8 cellular contexts compared by ENCODE assay signal in the genomic region with DNA sequence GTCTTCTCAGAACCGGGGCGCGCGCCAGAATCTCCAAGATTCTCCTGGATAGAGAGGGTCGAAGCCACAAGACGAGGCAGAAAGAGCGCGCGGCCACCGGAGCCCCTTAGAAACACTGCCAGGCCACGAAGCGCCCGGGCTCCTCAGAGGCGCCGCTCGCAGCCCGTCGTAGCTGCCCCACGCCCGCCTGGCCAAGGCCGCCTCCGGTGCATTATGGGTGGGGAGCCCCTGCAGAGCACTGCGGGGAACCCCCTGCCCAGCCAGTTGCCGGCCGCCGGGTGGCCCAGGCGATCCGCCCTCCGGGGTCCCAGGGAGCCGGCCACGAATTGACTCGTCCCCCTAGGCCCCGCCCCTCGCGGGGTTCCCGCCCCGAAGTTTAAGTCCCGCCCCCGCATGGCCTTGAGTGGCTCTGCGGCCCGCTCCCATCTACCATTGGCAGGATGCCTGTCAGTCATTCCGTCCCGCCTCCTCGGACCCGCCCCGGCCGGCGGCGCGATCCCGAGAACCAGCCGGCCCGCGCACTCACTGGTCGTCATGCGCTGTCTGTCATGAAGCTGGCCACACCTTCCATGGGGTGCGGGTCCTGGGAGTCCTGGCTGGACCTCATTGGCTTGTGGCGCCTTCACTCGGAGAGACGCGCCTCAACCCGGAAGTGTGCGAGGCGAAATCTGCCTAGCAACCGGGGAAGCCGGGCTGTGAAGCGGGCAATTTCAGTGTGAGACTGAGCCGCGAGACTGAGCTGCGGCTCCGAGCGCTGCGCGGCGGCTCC. TPM values are rescaled to one million over a fixed set of nuclear protein-coding genes. Genes with fewer than 3 reads are reported as not detected.
DNase-seq lines count a peak whose midpoint lies in the region; ATAC-seq and TF ChIP-seq lines count a peak whose summit lies in the region.

No MANE protein-coding gene starts in this region.

- TF ChIP-seq EP300 in neural cell (conservative IDR thresholded peaks at IDR 0.05; ENCODE audit: poor library complexity, severe bottlenecking) = peak; percentile 86

- H3K4me3 Mint-ChIP-seq in stimulated activated naive CD8-positive, alpha-beta T cell treated with anti-CD3 and anti-CD28 coated beads, Interleukin-15, amount 100 ng/mL, for 72 hours = peak overlapping the region; percentile 82 to 84

- H4K20me1 ChIP-seq in MM.1S (ENCODE audit: insufficient read depth, low read length) = no peaks in the 10 kb centered on the region
- no peaks in the 10 kb centered on the region for H4K20me1 ChIP-seq in neural cell (ENCODE audit: insufficient read depth)

- H3K9me2 ChIP-seq in MM.1S (replicated peaks; ENCODE audit: insufficient read depth, low read length) (no peaks in the 10 kb centered on the region), neural cell (ENCODE audit: insufficient read depth, low read length) (no peaks in the 10 kb centered on the region)

- H3K27ac Mint-ChIP-seq in stimulated activated naive CD8-positive, alpha-beta T cell treated with anti-CD3 and anti-CD28 coated beads, Interleukin-15, amount 100 ng/mL, for 72 hours = peak overlapping the region; percentile 91 to 93

- H2AFZ ChIP-seq in MM.1S (ENCODE audit: low read length) = peak overlapping the region; percentile 95
- peak overlapping the region; percentile 80 for H2AFZ ChIP-seq in neural cell (ENCODE audit: low read depth, low read length)

- H3K27me3 ChIP-seq in MM.1S (replicated peaks; ENCODE audit: insufficient read depth, low read length) (no peaks in the 10 kb centered on the region), neural cell (ENCODE audit: insufficient read depth, low read depth, low read length) (no peaks in the 10 kb centered on the region)

- H3K4me2 ChIP-seq in MM.1S (ENCODE audit: low read depth, low read length) (peak overlapping the region; percentile 97), neural cell (ENCODE audit: low read length) (peak overlapping the region; percentile 42)

- no peaks in the 10 kb centered on the region for H3K9me3 ChIP-seq in MM.1S (replicated peaks; ENCODE audit: insufficient read depth, low read length)
- no peaks in the 10 kb centered on the region for H3K9me3 ChIP-seq in neural cell (ENCODE audit: low read length)

- H3K9ac ChIP-seq in MM.1S (ENCODE audit: low read length) (peak overlapping the region; percentile 78), neural cell (ENCODE audit: low read length) (peak overlapping the region; percentile 74)

- peak; percentile 93 for ATAC-seq in stimulated activated naive CD8-positive, alpha-beta T cell treated with anti-CD3 and anti-CD28 coated beads, Interleukin-15, amount 100 ng/mL, for 72 hours

- H3K4me1 ChIP-seq in MM.1S (ENCODE audit: low read length) = peaks cover 18% of the 10 kb centered on the region

- H3K27ac ChIP-seq in MM.1S (ENCODE audit: low read length) = no peak overlapping the region; the same call in 1 of the 2 replicates
- H3K27ac ChIP-seq in neural cell (ENCODE audit: low read length) = peak overlapping the region; percentile 68

- peak overlapping the region; percentile 66 for H3K4me3 ChIP-seq in MM.1S (ENCODE audit: low read length)
- peak overlapping the region; percentile 92 for H3K4me3 ChIP-seq in fibroblast of villous mesenchyme (ENCODE audit: low read depth, low read length)
- peak overlapping the region; percentile 82 for H3K4me3 ChIP-seq in neural cell (ENCODE audit: low read length)

- TF ChIP-seq RAD21 in neural cell (conservative IDR thresholded peaks at IDR 0.05) = no peak

- no peaks in the 10 kb centered on the region for H3K36me3 ChIP-seq in MM.1S (replicated peaks; ENCODE audit: insufficient read depth, low read length)
- no peaks in the 10 kb centered on the region for H3K36me3 ChIP-seq in neural cell (ENCODE audit: insufficient read depth, low read length)

- no peaks in the 10 kb centered on the region for H3K27me3 Mint-ChIP-seq in stimulated activated naive CD8-positive, alpha-beta T cell treated with anti-CD3 and anti-CD28 coated beads, Interleukin-15, amount 100 ng/mL, for 72 hours

- H3K79me2 ChIP-seq in MM.1S (ENCODE audit: low read length) (peaks cover 37% of the 10 kb centered on the region), neural cell (replicated peaks; ENCODE audit: insufficient read depth, low read length) (peaks cover 10% of the 10 kb centered on the region)

- DNase-seq in GDM1 (lab: John Stamatoyannopoulos, UW) (peak; percentile 100), HCEC 1CT (peak; percentile 99), MM.1S (peak; percentile 100), SHP77 treated with DMSO at 0.1 percent for 48 hours (lab: John Stamatoyannopoulos, UW) (peak; percentile 95), activated gamma-delta T cell treated with Interleukin-2 at 50 U/mL for 16 hours (peak; percentile 99), fibroblast of villous mesenchyme (ENCODE audit: low read depth) (peak; percentile 100)
- DNase-seq in stimulated activated naive CD8-positive, alpha-beta T cell treated with anti-CD3 and anti-CD28 coated beads, Interleukin-15, amount 100 ng/mL, for 72 hours = peak; percentile 100

- TF ChIP-seq CTCF in MM.1S (IDR thresholded peaks at IDR 0.05; ENCODE audit: low read length) (no peak), fibroblast of villous mesenchyme (IDR thresholded peaks at IDR 0.05; ENCODE audit: insufficient read depth, low read depth, low read length) (peak; percentile 21), neural cell (IDR thresholded peaks at IDR 0.05; ENCODE audit: poor library complexity, severe bottlenecking) (peak; percentile 14)

- H3K9me3 Mint-ChIP-seq in stimulated activated naive CD8-positive, alpha-beta T cell treated with anti-CD3 and anti-CD28 coated beads, Interleukin-15, amount 100 ng/mL, for 72 hours = no peaks in the 10 kb centered on the region

- H3F3A ChIP-seq in MM.1S (ENCODE audit: insufficient read depth, low read length) (peaks cover 6% of the 10 kb centered on the region; the same call in 1 of the 2 replicates), neural cell (ENCODE audit: insufficient read depth, low read length, poor library complexity, severe bottlenecking) (peaks cover 3% of the 10 kb centered on the region)

- peaks cover 70% of the 10 kb centered on the region for H3K4me1 Mint-ChIP-seq in stimulated activated naive CD8-positive, alpha-beta T cell treated with anti-CD3 and anti-CD28 coated beads, Interleukin-15, amount 100 ng/mL, for 72 hours

TF ChIP-seq in neural cell, 6 proteins besides CTCF, POLR2A, EP300 and RAD21:
- peak; percentile 39 for TF ChIP-seq POLR2AphosphoS5 (IDR thresholded peaks at IDR 0.05)
- peak; percentile 4 for TF ChIP-seq SMC3 (conservative IDR thresholded peaks at IDR 0.05; ENCODE audit: poor library complexity)
- peak; percentile 7 for TF ChIP-seq REST (IDR thresholded peaks at IDR 0.05; ENCODE audit: borderline replicate concordance)
- TF ChIP-seq EZH2 (IDR thresholded peaks at IDR 0.05; ENCODE audit: borderline replicate concordance, insufficient read depth, low read length, poor library complexity, severe bottlenecking) = no peak
- TF ChIP-seq TAF1 (IDR thresholded peaks at IDR 0.05; ENCODE audit: low read depth) = no peak
- peak; percentile 79 for TF ChIP-seq MXI1 (conservative IDR thresholded peaks at IDR 0.05; ENCODE audit: poor library complexity, severe bottlenecking)

RNA-seq across cellular contexts. Expression of gene GATAD2A, which starts 20.2 kb away (rescaled TPM):
- total RNA-seq in fibroblast of villous mesenchyme = 44.5 and 57.0 TPM in 2 replicates
- polyA plus RNA-seq in neural cell = 13.9 and 18.1 TPM in 2 replicates
- polyA minus RNA-seq in neural cell = 28.2 and 34.7 TPM in 2 replicates
